In genomic region chr1:118483245-118484006, GRCh38 we compare ENCODE assay signal across 1 cellular context.
TF ChIP-seq lines count a peak whose summit lies in the region.

No MANE protein-coding gene starts in this region.

TF ChIP-seq in GM23338, 12 proteins besides CTCF, POLR2A, EP300 and RAD21 (continued from another document):
- TF ChIP-seq ZNF462 (CRISPR knock-in tag; IDR thresholded peaks at IDR 0.05) (no peak), NANOG (IDR thresholded peaks at IDR 0.05; ENCODE audit: borderline replicate concordance) (peak; percentile 39; the same call in 1 of the 2 replicates)
